ENCODE assay signal across 1 cellular context in genomic region chr7:133252506-133252857, GRCh38.
TF ChIP-seq lines count a peak whose summit lies in the region.

No MANE protein-coding gene starts in this region.

TF ChIP-seq in IMR-90, 13 proteins besides CTCF, POLR2A, EP300 and RAD21:
- TF ChIP-seq ELK1 (IDR thresholded peaks at IDR 0.05; ENCODE audit: borderline replicate concordance, low read depth, low read length) (no peak), CEBPB (IDR thresholded peaks at IDR 0.05; ENCODE audit: low read depth, low read length) (no peak), MAZ (IDR thresholded peaks at IDR 0.05; ENCODE audit: borderline replicate concordance, low read depth, low read length) (no peak), MXI1 (IDR thresholded peaks at IDR 0.05; ENCODE audit: borderline replicate concordance, low read depth, low read length) (no peak), MAFK (IDR thresholded peaks at IDR 0.05; ENCODE audit: low read depth, low read length) (no peak), FOS (IDR thresholded peaks at IDR 0.05; ENCODE audit: low read depth, low read length) (no peak), RFX5 (IDR thresholded peaks at IDR 0.05; ENCODE audit: low read depth, low read length) (no peak), SMC3 (IDR thresholded peaks at IDR 0.05; ENCODE audit: low read depth, low read length) (no peak), RCOR1 (IDR thresholded peaks at IDR 0.05; ENCODE audit: insufficient replicate concordance, low read length) (no peak), USF2 (IDR thresholded peaks at IDR 0.05; ENCODE audit: low read depth, low read length) (no peak), CHD1 (IDR thresholded peaks at IDR 0.05; ENCODE audit: low read depth, low read length) (no peak), NFE2L2 (IDR thresholded peaks at IDR 0.05; ENCODE audit: low read depth, low read length) (no peak), BHLHE40 (IDR thresholded peaks at IDR 0.05; ENCODE audit: low read depth, low read length) (no peak)
